ENCODE assay signal across 9 cellular contexts in genomic region chr2:113979172-113980128, GRCh38.
A peak's percentile ranks its signal among the peaks of the same experiment; 100 is the strongest.
DNase-seq lines count a peak whose midpoint lies in the region; ATAC-seq and TF ChIP-seq lines count a peak whose summit lies in the region.
"Had no signal": no experiment of that assay in that cellular context is flagged by ENCODE, and none has a peak within 500 bp of the region (broad histone marks: within the 10 kb centered on the region; RNA-seq: fewer than 3 reads in every experiment).

No MANE protein-coding gene starts in this region.

- TF ChIP-seq RAD21 in IMR-90 (IDR thresholded peaks at IDR 0.05; ENCODE audit: low read length): no peak

- H3K27ac ChIP-seq in IMR-90 (ENCODE audit: insufficient read depth, low read length) (no peak overlapping the region), iPS DF 6.9 (ENCODE audit: low read length) (no peak overlapping the region)
- H3K27ac ChIP-seq: SJSA1 had no signal

- H4K91ac ChIP-seq in IMR-90 (ENCODE audit: insufficient read depth, low read depth, low read length): no peak overlapping the region

- H2AFZ ChIP-seq in IMR-90 (replicated peaks; ENCODE audit: low read length, poor library complexity): no peak overlapping the region

- H3K14ac ChIP-seq in IMR-90 (replicated peaks; ENCODE audit: low read depth, low read length): no peak overlapping the region

- no peak overlapping the region for H3K23ac ChIP-seq in IMR-90 (ENCODE audit: low read depth, low read length)

- H3K9ac ChIP-seq in IMR-90 (ENCODE audit: low read depth, low read length): no peak overlapping the region

- H2AK9ac ChIP-seq in IMR-90 (replicated peaks; ENCODE audit: low read depth, low read length, poor library complexity): peak overlapping the region; percentile 25

- H3K9me3 ChIP-seq in IMR-90 (ENCODE audit: control insufficient read depth, insufficient read depth, low read length): no peaks in the 10 kb centered on the region; the same call in 1 of the 2 replicates
- H3K9me3 ChIP-seq in iPS DF 6.9 (ENCODE audit: control insufficient read depth, insufficient read depth, low read length): peaks cover 4% of the 10 kb centered on the region
- H3K9me3 ChIP-seq: SJSA1 had no signal

- H3K4me3 ChIP-seq in IMR-90 (ENCODE audit: insufficient read depth, low read depth, low read length) (no peak overlapping the region), iPS DF 6.9 (ENCODE audit: low read length) (no peak overlapping the region)
- H3K4me3 ChIP-seq: SJSA1 had no signal

- dilution Hi-C loops in IMR-90 (cut with HindIII; ENCODE audit: low sequenced_read_pairs, unreplicated experiment): no loop called here

- no peaks in the 10 kb centered on the region for H3K27me3 ChIP-seq in IMR-90 (ENCODE audit: control insufficient read depth, insufficient read depth, low read length)
- no peaks in the 10 kb centered on the region; the same call in 1 of the 2 replicates for H3K27me3 ChIP-seq in iPS DF 6.9 (ENCODE audit: control insufficient read depth, insufficient read depth, low read length)
- H3K27me3 ChIP-seq: SJSA1 had no signal

- no peak overlapping the region for H3K4ac ChIP-seq in IMR-90 (ENCODE audit: low read depth, low read length)

- H3K18ac ChIP-seq in IMR-90 (ENCODE audit: low read depth, low read length): no peak overlapping the region

- H3K4me1 ChIP-seq in IMR-90 (ENCODE audit: control insufficient read depth, insufficient read depth, low read length) (peaks cover 7% of the 10 kb centered on the region), iPS DF 6.9 (ENCODE audit: control insufficient read depth, insufficient read depth, low read length) (no peaks in the 10 kb centered on the region)

- no peaks in the 10 kb centered on the region; the same call in 1 of the 2 replicates for H4K20me1 ChIP-seq in IMR-90 (ENCODE audit: insufficient read depth, low read length)

- H2AK5ac ChIP-seq in IMR-90 (ENCODE audit: low read depth, low read length): no peak overlapping the region

- ATAC-seq in IMR-90 (ENCODE audit: low read depth) (no peak), HG02981 (IDR thresholded peaks at IDR 0.05; ENCODE audit: unreplicated experiment) (no peak)

- in situ Hi-C loops in IMR-90 (cut with MboI; ENCODE audit: low sequenced_read_pairs): loop anchor here (25.0 kb wide), 1 partner anchor 583 kb away; no protein-coding TSS in a partner anchor

- WGBS in IMR-90 (ENCODE audit: extremely low coverage in 2 of 2, insufficient read length in 1 of 2), 2 experiments: 89% methylated on average over 26 of the region's 94 CpGs; no CpG with 5 or more reads in 1 of the 2 experiments
- WGBS in iPS DF 6.9 (ENCODE audit: insufficient coverage, insufficient read length): no CpG with 5 or more reads among the region's 94 CpGs

- H2BK120ac ChIP-seq in IMR-90 (ENCODE audit: low read depth, low read length): no peak overlapping the region

- TF ChIP-seq POLR2A in IMR-90 (IDR thresholded peaks at IDR 0.05; ENCODE audit: low read depth, low read length): no peak

- CTCF ChIA-PET in IMR-90 (lab: Yijun Ruan, JAX): interaction anchor here (0.5 to 1.6 kb wide), 4 partner anchors 13 to 214 kb away, joined by 3 to 4 read pairs (median 4); no protein-coding TSS in a partner anchor

- no peak overlapping the region for H2BK5ac ChIP-seq in IMR-90 (ENCODE audit: low read depth, low read length, poor library complexity, severe bottlenecking)

- no peak overlapping the region for H3K4me2 ChIP-seq in IMR-90 (ENCODE audit: low read depth, low read length)

- no peak overlapping the region for H4K5ac ChIP-seq in IMR-90 (ENCODE audit: low read depth, low read length)

- no peaks in the 10 kb centered on the region; the same call in 1 of the 2 replicates for H3K9me1 ChIP-seq in IMR-90 (ENCODE audit: insufficient read depth, low read length)

- H4K8ac ChIP-seq in IMR-90 (ENCODE audit: low read depth in 2 of 2, low read length in 2 of 2): no peak overlapping the region

- H3K56ac ChIP-seq in IMR-90 (ENCODE audit: extremely low read depth, insufficient read depth, low read length): no peak overlapping the region

- no peak for DNase-seq in IMR-90
- DNase-seq in activated T-cell treated with anti-CD3 and anti-CD28 coated beads, Interleukin-2, amount 50 U/mL, for 48 hours: peak; percentile 94 to 95
- peak; percentile 35 for DNase-seq in iPS DF 6.9 (ENCODE audit: low read depth, low spot score)
- DNase-seq in stimulated activated CD8-positive, alpha-beta memory T cell treated with anti-CD3 and anti-CD28 coated beads, Interleukin-7, amount 100 ng/mL, for 24 hours (ENCODE audit: low read depth): peak; percentile 32
- DNase-seq in DMS 273 (lab: John Stamatoyannopoulos, UW; ENCODE audit: unreplicated experiment): no peak
- no peak for DNase-seq in nucleus accumbens (lab: John Stamatoyannopoulos, UW)
- no peak for DNase-seq in NCI-H446 (lab: John Stamatoyannopoulos, UW)

- H2BK15ac ChIP-seq in IMR-90 (ENCODE audit: low read depth, low read length): no peak overlapping the region

- no peaks in the 10 kb centered on the region for H3K79me1 ChIP-seq in IMR-90 (ENCODE audit: low read depth in 1 of 2, low read length in 2 of 2)

- H2BK20ac ChIP-seq in IMR-90 (ENCODE audit: low read depth, low read length): no peak overlapping the region

- TF ChIP-seq CTCF in IMR-90 (conservative IDR thresholded peaks at IDR 0.05; ENCODE audit: low read depth, low read length): peak; percentile 48

- POLR2A ChIA-PET in IMR-90 (lab: Charles Lee; ENCODE audit: unreplicated experiment): no interaction called here

- intact Hi-C loops in IMR-90 (cut with micrococcal nuclease): loop anchor here (5.0 kb wide), 1 partner anchor 573 kb away; no protein-coding TSS in a partner anchor

- H3K36me3 ChIP-seq in IMR-90 (ENCODE audit: control insufficient read depth, insufficient read depth, low read length) (peaks cover 5% of the 10 kb centered on the region), iPS DF 6.9 (ENCODE audit: control insufficient read depth, insufficient read depth, low read length) (no peaks in the 10 kb centered on the region)
- H3K36me3 ChIP-seq: SJSA1 had no signal

- no TSS peak for BruUV-seq in IMR-90 (replicated peaks; lab: Mats Ljungman, UMichigan)

TF ChIP-seq in IMR-90, 13 proteins besides CTCF, POLR2A, EP300 and RAD21:
- no peak for TF ChIP-seq MAZ (IDR thresholded peaks at IDR 0.05; ENCODE audit: borderline replicate concordance, low read depth, low read length)
- no peak for TF ChIP-seq BHLHE40 (IDR thresholded peaks at IDR 0.05; ENCODE audit: low read depth, low read length)
- TF ChIP-seq CEBPB (IDR thresholded peaks at IDR 0.05; ENCODE audit: low read depth, low read length): no peak
- no peak for TF ChIP-seq SMC3 (IDR thresholded peaks at IDR 0.05; ENCODE audit: low read depth, low read length)
- no peak for TF ChIP-seq RCOR1 (IDR thresholded peaks at IDR 0.05; ENCODE audit: insufficient replicate concordance, low read length)
- TF ChIP-seq, protein P1, sequence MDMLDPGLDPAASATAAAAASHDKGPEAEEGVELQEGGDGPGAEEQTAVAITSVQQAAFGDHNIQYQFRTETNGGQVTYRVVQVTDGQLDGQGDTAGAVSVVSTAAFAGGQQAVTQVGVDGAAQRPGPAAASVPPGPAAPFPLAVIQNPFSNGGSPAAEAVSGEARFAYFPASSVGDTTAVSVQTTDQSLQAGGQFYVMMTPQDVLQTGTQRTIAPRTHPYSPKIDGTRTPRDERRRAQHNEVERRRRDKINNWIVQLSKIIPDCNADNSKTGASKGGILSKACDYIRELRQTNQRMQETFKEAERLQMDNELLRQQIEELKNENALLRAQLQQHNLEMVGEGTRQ (IDR thresholded peaks at IDR 0.05; ENCODE audit: low read depth, low read length): no peak
- TF ChIP-seq CHD1 (IDR thresholded peaks at IDR 0.05; ENCODE audit: low read depth, low read length): no peak
- no peak for TF ChIP-seq MXI1 (IDR thresholded peaks at IDR 0.05; ENCODE audit: borderline replicate concordance, low read depth, low read length)
- no peak for TF ChIP-seq FOS (IDR thresholded peaks at IDR 0.05; ENCODE audit: low read depth, low read length)
- no peak for TF ChIP-seq MAFK (IDR thresholded peaks at IDR 0.05; ENCODE audit: low read depth, low read length)
- TF ChIP-seq NFE2L2 (IDR thresholded peaks at IDR 0.05; ENCODE audit: low read depth, low read length): no peak
- TF ChIP-seq RFX5 (IDR thresholded peaks at IDR 0.05; ENCODE audit: low read depth, low read length): no peak
- no peak for TF ChIP-seq ELK1 (IDR thresholded peaks at IDR 0.05; ENCODE audit: borderline replicate concordance, low read depth, low read length)

Comparison
In these comparisons a context has a peak if more than half of its experiments do, and no peak if none do; other contexts are left out.
1. DNase-seq: peak in activated T-cell treated with anti-CD3 and anti-CD28 coated beads, Interleukin-2, amount 50 U/mL, for 48 hours (2 of 2), iPS DF 6.9 (single experiment) and stimulated activated CD8-positive, alpha-beta memory T cell treated with anti-CD3 and anti-CD28 coated beads, Interleukin-7, amount 100 ng/mL, for 24 hours (single experiment); none in IMR-90 (single experiment), DMS 273 (single experiment), nucleus accumbens (0 of 56) and NCI-H446 (0 of 2).